ENCODE assay signal across 15 cellular contexts in genomic region chr5:93299596-93300308, GRCh38.
DNase-seq lines count a peak whose midpoint lies in the region; ATAC-seq lines count a peak whose summit lies in the region.
"Had no signal": no experiment of that assay in that cellular context is flagged by ENCODE, and none has a peak within 500 bp of the region (broad histone marks: within the 10 kb centered on the region; RNA-seq: fewer than 3 reads in every experiment).

No MANE protein-coding gene starts in this region.

- no peak overlapping the region for H4K5ac ChIP-seq in mesendoderm (ENCODE audit: low read length)

- no peaks in the 10 kb centered on the region for H3K27me3 ChIP-seq in mesendoderm (ENCODE audit: insufficient read depth, low read length, poor library complexity)
- H3K27me3 ChIP-seq: esophagus squamous epithelium had no signal

- no peak overlapping the region for H3K4ac ChIP-seq in mesendoderm (ENCODE audit: low read depth, low read length)

- ATAC-seq in left colon: no peak

- H3K4me1 Mint-ChIP-seq in immature natural killer cell: no peaks in the 10 kb centered on the region
- H3K4me1 Mint-ChIP-seq: activated CD4-positive, alpha-beta memory T cell treated with anti-CD3 and anti-CD28 coated beads, Interleukin-2, amount 10 ng/mL, durations not matched to agents 7 days and 5 days had no signal

- peaks cover 3% of the 10 kb centered on the region for H3K4me1 ChIP-seq in mesendoderm (ENCODE audit: control insufficient read depth, low read depth, low read length)

- peak overlapping the region; percentile 11 for H3K18ac ChIP-seq in mesendoderm (ENCODE audit: low read length)

- H3K79me2 ChIP-seq in mesendoderm (ENCODE audit: control insufficient read depth, insufficient read depth, low read length): no peaks in the 10 kb centered on the region

- H3K27ac ChIP-seq in caudate nucleus (ENCODE audit: low read depth, low read length) (peak overlapping the region; percentile 21), mesendoderm (ENCODE audit: low read depth, low read length) (no peak overlapping the region)
- H3K27ac ChIP-seq: cardiac muscle cell, esophagus squamous epithelium, RWPE1, skin epidermis had no signal

- no peak overlapping the region for H3K9ac ChIP-seq in mesendoderm (ENCODE audit: low read length)

- intact Hi-C loops in left colon (cut with DNase I, micrococcal nuclease): no loop called here

- H2AK5ac ChIP-seq in mesendoderm (ENCODE audit: low read length): no peak overlapping the region

- H3K79me1 ChIP-seq in mesendoderm (ENCODE audit: low read length): no peaks in the 10 kb centered on the region

- DNase-seq in DMS 273 treated with DMSO at 0.1 percent for 48 hours (lab: John Stamatoyannopoulos, UW): peak; percentile 38
- DNase-seq in M059J (ENCODE audit: low read depth): peak; percentile 69
- DNase-seq in caudate nucleus (lab: John Stamatoyannopoulos, UW): peak in 4 of 61 donors; percentile 3 to 20 (median 12)
- DNase-seq in mesendoderm: peak; percentile 71
- no peak for DNase-seq in left colon
- DNase-seq in immature natural killer cell: no peak
- no peak for DNase-seq in NCI-H226
- no peak for DNase-seq in GM19240 (ENCODE audit: insufficient read length, low spot score)
- DNase-seq: activated CD4-positive, alpha-beta memory T cell treated with anti-CD3 and anti-CD28 coated beads, Interleukin-2, amount 10 ng/mL, durations not matched to agents 7 days and 5 days; esophagus squamous epithelium; IMR-90; T1000 had no signal

- WGBS in mesendoderm (ENCODE audit: extremely low coverage, insufficient coverage, low lambda C conversion rate): no CpG with 5 or more reads among the region's 7 CpGs

- no peak overlapping the region for H3K4me3 ChIP-seq in mesendoderm (ENCODE audit: low read length)
- H3K4me3 ChIP-seq: cardiac muscle cell, esophagus squamous epithelium, skin epidermis had no signal

- H4K8ac ChIP-seq in mesendoderm (ENCODE audit: low read depth, low read length): no peak overlapping the region

- no peak overlapping the region for H3K56ac ChIP-seq in mesendoderm (ENCODE audit: low read length)

- no peak overlapping the region for H2BK5ac ChIP-seq in mesendoderm (ENCODE audit: low read length)

- H3K36me3 ChIP-seq in mesendoderm (ENCODE audit: control insufficient read depth, insufficient read depth, low read length): no peaks in the 10 kb centered on the region
- H3K36me3 ChIP-seq: cardiac muscle cell, esophagus squamous epithelium had no signal

- no peak overlapping the region for H2BK120ac ChIP-seq in mesendoderm (ENCODE audit: low read depth, low read length)

- peaks cover 0 to 3% (median under 1%) of the 10 kb centered on the region in 6 donors for H3K9me3 Mint-ChIP-seq in immature natural killer cell
- H3K9me3 Mint-ChIP-seq: activated CD4-positive, alpha-beta memory T cell treated with anti-CD3 and anti-CD28 coated beads, Interleukin-2, amount 10 ng/mL, durations not matched to agents 7 days and 5 days had no signal

- no peak overlapping the region for H3K4me2 ChIP-seq in mesendoderm (ENCODE audit: low read length)

- H2BK15ac ChIP-seq in mesendoderm (replicated peaks; ENCODE audit: low read depth): no peak overlapping the region

- H3K27ac Mint-ChIP-seq in immature natural killer cell: no peak overlapping the region
- H3K27ac Mint-ChIP-seq: activated CD4-positive, alpha-beta memory T cell treated with anti-CD3 and anti-CD28 coated beads, Interleukin-2, amount 10 ng/mL, durations not matched to agents 7 days and 5 days had no signal

- H3K27me3 Mint-ChIP-seq in immature natural killer cell (ENCODE audit: low read depth in 3 of 3): peaks cover 0 to 2% (median 1%) of the 10 kb centered on the region in 3 donors
- H3K27me3 Mint-ChIP-seq: activated CD4-positive, alpha-beta memory T cell treated with anti-CD3 and anti-CD28 coated beads, Interleukin-2, amount 10 ng/mL, durations not matched to agents 7 days and 5 days had no signal

- no peaks in the 10 kb centered on the region for H3K36me3 Mint-ChIP-seq in immature natural killer cell

- H3K4me3 Mint-ChIP-seq in immature natural killer cell: no peak overlapping the region
- H3K4me3 Mint-ChIP-seq: activated CD4-positive, alpha-beta memory T cell treated with anti-CD3 and anti-CD28 coated beads, Interleukin-2, amount 10 ng/mL, durations not matched to agents 7 days and 5 days had no signal

- no peak overlapping the region for H3K23ac ChIP-seq in mesendoderm (ENCODE audit: low read length)

Comparison
In these comparisons a context has a peak if more than half of its experiments do, and no peak if none do; other contexts are left out.
1. DNase-seq: peak in DMS 273 treated with DMSO at 0.1 percent for 48 hours (single experiment), M059J (single experiment) and mesendoderm (single experiment); none in left colon (0 of 2), immature natural killer cell (0 of 3), NCI-H226 (single experiment) and GM19240 (single experiment).